8 cellular contexts compared by ENCODE assay signal in the genomic region with DNA sequence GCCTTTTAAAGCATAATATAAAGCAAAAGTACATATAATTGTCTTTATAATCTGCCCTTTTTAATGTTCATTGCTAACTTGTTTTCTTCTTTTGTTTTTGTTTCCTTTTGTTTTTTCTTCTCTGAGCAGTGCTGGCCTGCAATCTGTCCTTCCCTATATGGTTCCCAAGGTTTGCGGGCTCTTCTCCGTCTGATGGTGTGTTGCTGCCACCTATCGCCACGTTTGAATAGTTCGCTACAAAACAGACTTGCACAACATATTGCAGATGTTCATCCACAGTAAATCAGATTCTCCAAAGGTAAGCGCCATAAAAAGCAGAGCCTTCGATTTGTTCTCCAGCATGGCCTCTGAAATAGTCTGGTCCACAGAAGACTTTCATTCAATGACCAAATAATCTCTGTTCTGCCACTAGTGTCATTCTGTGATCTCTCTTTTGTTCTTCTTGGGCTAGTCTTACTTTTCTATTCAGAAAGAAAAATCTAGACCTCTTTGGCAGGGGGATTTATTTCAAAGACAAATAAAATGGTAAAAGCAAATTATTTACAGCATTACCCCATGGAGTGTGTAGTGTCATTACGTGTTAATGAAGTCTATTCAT. TPM values are rescaled to one million over a fixed set of nuclear protein-coding genes. Genes with fewer than 3 reads are reported as not detected.
DNase-seq lines count a peak whose midpoint lies in the region; ATAC-seq, FAIRE-seq and TF ChIP-seq lines count a peak whose summit lies in the region.

No MANE protein-coding gene starts in this region.

- H3K27me3 ChIP-seq in smooth muscle cell (ENCODE audit: low read depth), result no peaks in the 10 kb centered on the region

- H3K4me3 ChIP-seq in smooth muscle cell, result no peak overlapping the region

- H3K4me1 ChIP-seq in smooth muscle cell (ENCODE audit: low read depth), result no peaks in the 10 kb centered on the region

- H3K27ac ChIP-seq in smooth muscle cell (ENCODE audit: low read depth), result no peak overlapping the region

- no peak overlapping the region for H3K4me2 ChIP-seq in smooth muscle cell

- WGBS in smooth muscle cell (ENCODE audit: low lambda C conversion rate), result 7% methylated on average over 8 of the region's 8 CpGs

- no peaks in the 10 kb centered on the region for H4K20me1 ChIP-seq in smooth muscle cell (ENCODE audit: low read depth)

- DNase-seq in A172 (ENCODE audit: low spot score) (peak; percentile 63), GM12892 (ENCODE audit: insufficient read length) (no peak), NCI-H1105 (lab: John Stamatoyannopoulos, UW) (peak; percentile 71), SK-N-DZ (ENCODE audit: low spot score) (peak; percentile 80), astrocyte of the hippocampus (ENCODE audit: low read depth, low spot score) (peak; percentile 82), hypothalamus (lab: John Stamatoyannopoulos, UW) (peak in 43 of 51 donors; percentile 0 to 71 (median 19)), smooth muscle cell (lab: John Stamatoyannopoulos, UW; ENCODE audit: unreplicated experiment) (no peak)

- TF ChIP-seq CTCF in smooth muscle cell (IDR thresholded peaks at IDR 0.05; ENCODE audit: borderline replicate concordance, insufficient read depth, poor library complexity, severe bottlenecking), result peak; percentile 74

- H3K9me3 ChIP-seq in smooth muscle cell (replicated peaks; ENCODE audit: low read depth), result no peaks in the 10 kb centered on the region

- TF ChIP-seq POLR2A in GM12892 (IDR thresholded peaks at IDR 0.05; ENCODE audit: low read depth, low read length), result no peak

- peak; percentile 76 for FAIRE-seq in GM12892 (lab: Jason Lieb, UNC)

- H3F3A ChIP-seq in smooth muscle cell (ENCODE audit: low read depth), result no peaks in the 10 kb centered on the region

- no peaks in the 10 kb centered on the region for H3K36me3 ChIP-seq in smooth muscle cell (ENCODE audit: low read depth)

- H3K9ac ChIP-seq in smooth muscle cell (ENCODE audit: low read depth), result no peak overlapping the region

- H3K79me2 ChIP-seq in smooth muscle cell (ENCODE audit: low read depth), result no peaks in the 10 kb centered on the region

- ATAC-seq in HG02763 (IDR thresholded peaks at IDR 0.05; ENCODE audit: unreplicated experiment), result peak; percentile 95

- no peak overlapping the region for H2AFZ ChIP-seq in smooth muscle cell (ENCODE audit: low read depth)

RNA-seq across cellular contexts. Expression of a gene that starts 33.5 kb away (rescaled TPM):
- total RNA-seq in A172 (2014; rRNA removed; shearing (Covaris generic)), result not detected in 2 replicates
- polyA plus RNA-seq in GM12892 (2012; ENCODE audit: missing spikeins), result not detected
- 0.09 TPM in 1 of 2 replicates, not detected in the other for polyA plus RNA-seq in SK-N-DZ (2014; cell fraction: cytosol; rRNA removed)
- not detected in 2 replicates for polyA plus RNA-seq in SK-N-DZ (2014; cell fraction: nucleus; rRNA removed)
- 0.31 TPM in 1 of 2 replicates, not detected in the other for total RNA-seq in smooth muscle cell
- polyA plus RNA-seq in smooth muscle cell, result 0.05 TPM in 1 of 2 replicates, not detected in the other

Comparison
In these comparisons a context has a peak if more than half of its experiments do, and no peak if none do; other contexts are left out.
1. DNase-seq: peak in A172 (single experiment), NCI-H1105 (single experiment), SK-N-DZ (single experiment), astrocyte of the hippocampus (single experiment) and hypothalamus (43 of 51); none in GM12892 (single experiment) and smooth muscle cell (single experiment).